13 cellular contexts compared by ENCODE assay signal in the genomic region with DNA sequence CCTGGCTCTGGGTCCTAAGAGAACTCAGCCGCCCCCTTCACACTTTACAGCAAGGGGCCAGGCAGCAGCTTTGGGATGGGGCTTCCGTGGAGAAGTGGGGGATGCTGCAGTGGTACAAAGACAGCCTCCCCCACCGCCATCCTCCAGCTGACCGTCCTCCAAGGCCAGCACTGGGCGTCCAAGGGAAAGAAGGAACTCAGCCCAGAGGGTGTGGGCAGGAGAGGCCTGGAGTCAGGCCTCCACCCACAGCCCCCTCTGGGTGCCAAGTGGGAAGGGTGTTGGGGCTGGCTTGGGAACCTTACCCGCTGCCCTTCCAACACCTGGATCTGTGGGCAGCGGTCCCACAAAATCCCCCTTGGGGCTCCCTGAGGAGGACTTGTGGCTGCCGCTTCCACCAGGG.
DNase-seq lines count a peak whose midpoint lies in the region; ATAC-seq and TF ChIP-seq lines count a peak whose summit lies in the region.
"Had no signal": no experiment of that assay in that cellular context is flagged by ENCODE, and none has a peak within 500 bp of the region (broad histone marks: within the 10 kb centered on the region; RNA-seq: fewer than 3 reads in every experiment).

No MANE protein-coding gene starts in this region.

- H3K27me3 Mint-ChIP-seq in activated naive CD4-positive, alpha-beta T cell treated with anti-CD3 and anti-CD28 coated beads, Interleukin-2, amount 10 ng/mL, durations not matched to agents 7 days and 5 days: peaks cover 9% of the 10 kb centered on the region
- no peaks in the 10 kb centered on the region for H3K27me3 Mint-ChIP-seq in activated T-cell treated with anti-CD3 and anti-CD28 coated beads, Interleukin-2, amount 50 U/mL, for 24 hours
- no peaks in the 10 kb centered on the region for H3K27me3 Mint-ChIP-seq in memory B cell

- H3K9me3 Mint-ChIP-seq in activated naive CD4-positive, alpha-beta T cell treated with anti-CD3 and anti-CD28 coated beads, Interleukin-2, amount 10 ng/mL, durations not matched to agents 7 days and 5 days: no peaks in the 10 kb centered on the region
- no peaks in the 10 kb centered on the region for H3K9me3 Mint-ChIP-seq in activated T-cell treated with anti-CD3 and anti-CD28 coated beads, Interleukin-2, amount 50 U/mL, for 24 hours
- H3K9me3 Mint-ChIP-seq in memory B cell: no peaks in the 10 kb centered on the region
- H3K9me3 Mint-ChIP-seq: nephron had no signal

- H3K27me3 ChIP-seq in tibial artery: peaks cover 0 to 4% of the 10 kb centered on the region in 2 donors
- H3K27me3 ChIP-seq: ascending aorta had no signal

- ATAC-seq in memory B cell (ENCODE audit: low read depth) (no peak), GM21737 (IDR thresholded peaks at IDR 0.05; ENCODE audit: unreplicated experiment) (no peak), HG02885 (IDR thresholded peaks at IDR 0.05; ENCODE audit: poor library complexity, unreplicated experiment) (no peak)

- H3K36me3 Mint-ChIP-seq in activated naive CD4-positive, alpha-beta T cell treated with anti-CD3 and anti-CD28 coated beads, Interleukin-2, amount 10 ng/mL, durations not matched to agents 7 days and 5 days: peaks cover 12% of the 10 kb centered on the region
- H3K36me3 Mint-ChIP-seq in activated T-cell treated with anti-CD3 and anti-CD28 coated beads, Interleukin-2, amount 50 U/mL, for 24 hours (ENCODE audit: low read depth): peaks cover 3% of the 10 kb centered on the region
- peaks cover 3% of the 10 kb centered on the region for H3K36me3 Mint-ChIP-seq in memory B cell

- no peaks in the 10 kb centered on the region for H3K36me3 ChIP-seq in tibial artery
- H3K36me3 ChIP-seq: ascending aorta, SJSA1 had no signal

- peak overlapping the region; percentile 91 for H3K4me3 Mint-ChIP-seq in activated naive CD4-positive, alpha-beta T cell treated with anti-CD3 and anti-CD28 coated beads, Interleukin-2, amount 10 ng/mL, durations not matched to agents 7 days and 5 days
- peak overlapping the region; percentile 82 for H3K4me3 Mint-ChIP-seq in activated T-cell treated with anti-CD3 and anti-CD28 coated beads, Interleukin-2, amount 50 U/mL, for 24 hours
- H3K4me3 Mint-ChIP-seq in memory B cell: peak overlapping the region; percentile 94
- H3K4me3 Mint-ChIP-seq: nephron had no signal

- peaks cover 0 to 14% (median 9%) of the 10 kb centered on the region in 4 donors for H3K4me1 ChIP-seq in tibial artery

- peak overlapping the region; percentile 100 for H3K27ac Mint-ChIP-seq in activated naive CD4-positive, alpha-beta T cell treated with anti-CD3 and anti-CD28 coated beads, Interleukin-2, amount 10 ng/mL, durations not matched to agents 7 days and 5 days
- peak overlapping the region; percentile 98 for H3K27ac Mint-ChIP-seq in activated T-cell treated with anti-CD3 and anti-CD28 coated beads, Interleukin-2, amount 50 U/mL, for 24 hours
- peak overlapping the region; percentile 92 for H3K27ac Mint-ChIP-seq in memory B cell
- H3K27ac Mint-ChIP-seq: nephron had no signal

- peak overlapping the region; percentile 49 to 70 for H3K4me3 ChIP-seq in tibial artery
- H3K4me3 ChIP-seq: SJSA1 had no signal

- DNase-seq in activated naive CD4-positive, alpha-beta T cell treated with anti-CD3 and anti-CD28 coated beads, Interleukin-2, amount 10 ng/mL, durations not matched to agents 7 days and 5 days: no peak
- no peak for DNase-seq in activated naive CD4-positive, alpha-beta T cell treated with Interleukin-2 at 50 U/mL for 16 hours
- peak; percentile 46 for DNase-seq in activated T-cell treated with anti-CD3 and anti-CD28 coated beads, Interleukin-2, amount 50 U/mL, for 24 hours
- DNase-seq in memory B cell (ENCODE audit: low spot score in 2 of 2) (no peak), tibial artery (no peak), islet precursor cell (no peak)
- DNase-seq: EL, NCI-H510A had no signal

- H3K9me3 ChIP-seq in tibial artery: no peaks in the 10 kb centered on the region
- H3K9me3 ChIP-seq: ascending aorta, SJSA1 had no signal

- CTCF ChIA-PET in activated naive CD4-positive, alpha-beta T cell treated with anti-CD3 and anti-CD28 coated beads, Interleukin-2, amount 10 ng/mL, durations not matched to agents 7 days and 5 days (lab: Charles Lee): no interaction called here

- TF ChIP-seq CTCF in tibial artery (IDR thresholded peaks at IDR 0.05): no peak

- no peak overlapping the region for H3K27ac ChIP-seq in tibial artery
- H3K27ac ChIP-seq: SJSA1 had no signal

- intact Hi-C loops in tibial artery (cut with DNase I; ENCODE audit: low total_unique reads): loop anchor here (5.0 kb wide), 1 partner anchor 118 kb away; the partner anchor contains the start of gene PPDPF

- H3K4me1 Mint-ChIP-seq in activated naive CD4-positive, alpha-beta T cell treated with anti-CD3 and anti-CD28 coated beads, Interleukin-2, amount 10 ng/mL, durations not matched to agents 7 days and 5 days: peaks cover 49% of the 10 kb centered on the region
- H3K4me1 Mint-ChIP-seq in activated T-cell treated with anti-CD3 and anti-CD28 coated beads, Interleukin-2, amount 50 U/mL, for 24 hours (ENCODE audit: low read depth): peaks cover 45% of the 10 kb centered on the region
- peaks cover 27% of the 10 kb centered on the region for H3K4me1 Mint-ChIP-seq in memory B cell
- H3K4me1 Mint-ChIP-seq: nephron had no signal
